Comparison of ENCODE assay signal across 24 cellular contexts in genomic region chr14:83988274-83988673, GRCh38.
DNase-seq lines count a peak whose midpoint lies in the region; ATAC-seq and TF ChIP-seq lines count a peak whose summit lies in the region.
"Had no signal": no experiment of that assay in that cellular context is flagged by ENCODE, and none has a peak within 500 bp of the region (broad histone marks: within the 10 kb centered on the region; RNA-seq: fewer than 3 reads in every experiment).

No MANE protein-coding gene starts in this region.

- no TSS peak for BruUV-seq in Caco-2 (replicated peaks; lab: Mats Ljungman, UMichigan)

- no peaks in the 10 kb centered on the region for H3K27me3 Mint-ChIP-seq in Caco-2 (ENCODE audit: insufficient read depth, unreplicated experiment)
- no peaks in the 10 kb centered on the region for H3K27me3 Mint-ChIP-seq in activated naive CD4-positive, alpha-beta T cell treated with anti-CD3 and anti-CD28 coated beads, Interleukin-2, amount 10 ng/mL, durations not matched to agents 7 days and 5 days
- H3K27me3 Mint-ChIP-seq: central memory CD8-positive, alpha-beta T cell; stimulated activated memory B cell treated with anti-CD40 and anti-IgM and Interleukin-4, amounts not matched to agents 10 μg/mL and 1 μg/mL and 100 μg/mL, for 72 hours had no signal

- DNase-seq in Caco-2 (peak in 1 of 2 experiments; percentile 32), NCI-H460 (ENCODE audit: extremely low read depth, low read depth) (peak; percentile 50), adipocyte (ENCODE audit: low read depth) (peak; percentile 85), fibroblast of the aortic adventitia (ENCODE audit: low read depth) (peak; percentile 7)
- DNase-seq in activated naive CD4-positive, alpha-beta T cell (lab: John Stamatoyannopoulos, UW), result no peak
- DNase-seq in activated naive CD4-positive, alpha-beta T cell treated with anti-CD3 and anti-CD28 coated beads, Interleukin-2, amount 10 ng/mL, durations not matched to agents 7 days and 5 days, result no peak
- DNase-seq: activated CD4-positive, alpha-beta T cell treated with anti-CD3 and anti-CD28 coated beads, Interleukin-2, amount 50 U/mL, for 48 hours; activated gamma-delta T cell; amygdala; Kasumi-1; lower lobe of right lung; NCI-H1105 treated with DMSO at 0.1 percent for 48 hours; NCI-H2081 treated with DMSO at 0.1 percent for 48 hours; NCI-H510A; NK-92 treated with Interleukin-12 subunit alpha and Interleukin-12 subunit beta, amount 100 ng/mL, for 24 hours had no signal

- H3K4me1 Mint-ChIP-seq in Caco-2 (ENCODE audit: low read depth, unreplicated experiment), result peaks cover 6% of the 10 kb centered on the region
- H3K4me1 Mint-ChIP-seq in activated naive CD4-positive, alpha-beta T cell treated with anti-CD3 and anti-CD28 coated beads, Interleukin-2, amount 10 ng/mL, durations not matched to agents 7 days and 5 days, result no peaks in the 10 kb centered on the region
- H3K4me1 Mint-ChIP-seq: central memory CD8-positive, alpha-beta T cell; stimulated activated memory B cell treated with anti-CD40 and anti-IgM and Interleukin-4, amounts not matched to agents 10 μg/mL and 1 μg/mL and 100 μg/mL, for 72 hours had no signal

- ATAC-seq in GM21367 (IDR thresholded peaks at IDR 0.05; ENCODE audit: unreplicated experiment) (no peak), GM18858 (IDR thresholded peaks at IDR 0.05; ENCODE audit: unreplicated experiment) (no peak)
- ATAC-seq: lower lobe of right lung; SK-N-SH treated with all-trans-retinoic acid at 6 μM for 48 hours; stimulated activated memory B cell treated with anti-CD40 and anti-IgM and Interleukin-4, amounts not matched to agents 10 μg/mL and 1 μg/mL and 100 μg/mL, for 72 hours; WTC11 had no signal

- no peaks in the 10 kb centered on the region for H3K27me3 ChIP-seq in Caco-2 (replicated peaks; ENCODE audit: control insufficient read depth, insufficient read depth, low read length)
- H3K27me3 ChIP-seq in adipocyte (replicated peaks; ENCODE audit: control insufficient read depth, insufficient read depth, low read length), result no peaks in the 10 kb centered on the region
- H3K27me3 ChIP-seq: vagina had no signal

- intact Hi-C loops in Caco-2 (cut with micrococcal nuclease; ENCODE audit: unreplicated experiment), result loop anchor here (10.0 kb wide), 1 partner anchor 73 kb away; no protein-coding TSS in a partner anchor

- no peak overlapping the region for H3K9ac ChIP-seq in adipocyte (ENCODE audit: low read length)

- TF ChIP-seq CTCF in Caco-2 (IDR thresholded peaks at IDR 0.05; ENCODE audit: insufficient read depth in 1 of 2, low read depth in 1 of 2, low read length in 1 of 2, severe bottlenecking in 1 of 2, unreplicated experiment in 1 of 2) (no peak), fibroblast of the aortic adventitia (IDR thresholded peaks at IDR 0.05; ENCODE audit: insufficient read depth, low read length) (no peak)

- no peaks in the 10 kb centered on the region for H3K9me3 Mint-ChIP-seq in Caco-2 (ENCODE audit: unreplicated experiment)
- H3K9me3 Mint-ChIP-seq in activated naive CD4-positive, alpha-beta T cell treated with anti-CD3 and anti-CD28 coated beads, Interleukin-2, amount 10 ng/mL, durations not matched to agents 7 days and 5 days, result peaks cover 26% of the 10 kb centered on the region

- H3K4me3 Mint-ChIP-seq in Caco-2 (ENCODE audit: unreplicated experiment), result no peak overlapping the region
- H3K4me3 Mint-ChIP-seq in activated naive CD4-positive, alpha-beta T cell treated with anti-CD3 and anti-CD28 coated beads, Interleukin-2, amount 10 ng/mL, durations not matched to agents 7 days and 5 days, result no peak overlapping the region
- H3K4me3 Mint-ChIP-seq: CD14-positive monocyte; central memory CD8-positive, alpha-beta T cell; stimulated activated memory B cell treated with anti-CD40 and anti-IgM and Interleukin-4, amounts not matched to agents 10 μg/mL and 1 μg/mL and 100 μg/mL, for 72 hours; WTC11 had no signal

- H3K9me3 ChIP-seq in Caco-2 (peaks cover 6% of the 10 kb centered on the region; the same call in 1 of the 2 replicates), adipocyte (ENCODE audit: control insufficient read depth, low read length) (no peaks in the 10 kb centered on the region)
- H3K9me3 ChIP-seq: lower lobe of right lung, vagina had no signal

- H3K36me3 ChIP-seq in Caco-2 (ENCODE audit: control insufficient read depth, insufficient read depth, low read length), result no peaks in the 10 kb centered on the region
- H3K36me3 ChIP-seq in adipocyte (ENCODE audit: control insufficient read depth, insufficient read depth, low read length, severe bottlenecking), result no peaks in the 10 kb centered on the region
- H3K36me3 ChIP-seq: lower lobe of right lung, vagina had no signal

- H3K27ac Mint-ChIP-seq in Caco-2 (ENCODE audit: unreplicated experiment), result peak overlapping the region; percentile 17
- no peak overlapping the region for H3K27ac Mint-ChIP-seq in activated naive CD4-positive, alpha-beta T cell treated with anti-CD3 and anti-CD28 coated beads, Interleukin-2, amount 10 ng/mL, durations not matched to agents 7 days and 5 days
- H3K27ac Mint-ChIP-seq: stimulated activated memory B cell treated with anti-CD40 and anti-IgM and Interleukin-4, amounts not matched to agents 10 μg/mL and 1 μg/mL and 100 μg/mL, for 72 hours; WTC11 had no signal

- H3K4me1 ChIP-seq in Caco-2, result no peaks in the 10 kb centered on the region
- H3K4me1 ChIP-seq in adipocyte (ENCODE audit: control insufficient read depth, insufficient read depth, low read length), result peaks cover 4% of the 10 kb centered on the region
- H3K4me1 ChIP-seq: lower lobe of right lung, vagina had no signal

- no peaks in the 10 kb centered on the region for H3K36me3 Mint-ChIP-seq in Caco-2 (ENCODE audit: insufficient read depth, unreplicated experiment)
- H3K36me3 Mint-ChIP-seq in activated naive CD4-positive, alpha-beta T cell treated with anti-CD3 and anti-CD28 coated beads, Interleukin-2, amount 10 ng/mL, durations not matched to agents 7 days and 5 days, result no peaks in the 10 kb centered on the region
- H3K36me3 Mint-ChIP-seq: CD14-positive monocyte; stimulated activated memory B cell treated with anti-CD40 and anti-IgM and Interleukin-4, amounts not matched to agents 10 μg/mL and 1 μg/mL and 100 μg/mL, for 72 hours had no signal

- CTCF ChIA-PET in Caco-2 (lab: Charles Lee), result interaction anchor here (0.6 kb wide), 1 partner anchor 93 kb away, joined by 3 read pairs; no protein-coding TSS in a partner anchor
- CTCF ChIA-PET in activated naive CD4-positive, alpha-beta T cell treated with anti-CD3 and anti-CD28 coated beads, Interleukin-2, amount 10 ng/mL, durations not matched to agents 7 days and 5 days (lab: Charles Lee), result no interaction called here

- H3K4me3 ChIP-seq in Caco-2 (ENCODE audit: low read depth, low read length) (no peak overlapping the region), adipocyte (ENCODE audit: low read length) (no peak overlapping the region), fibroblast of the aortic adventitia (ENCODE audit: low read depth, low read length) (no peak overlapping the region)
- H3K4me3 ChIP-seq: lower lobe of right lung, smooth muscle cell, vagina had no signal

- POLR2A ChIA-PET in Caco-2 (lab: Charles Lee), result no interaction called here

Comparison
In these comparisons a context has a peak if more than half of its experiments do, and no peak if none do; other contexts are left out.
1. DNase-seq: peak in NCI-H460 (single experiment), adipocyte (single experiment) and fibroblast of the aortic adventitia (single experiment); none in activated naive CD4-positive, alpha-beta T cell (0 of 4) and activated naive CD4-positive, alpha-beta T cell treated with anti-CD3 and anti-CD28 coated beads, Interleukin-2, amount 10 ng/mL, durations not matched to agents 7 days and 5 days (single experiment).